In genomic region chrX:16869393-16870094, GRCh38 we compare ENCODE assay signal across 8 cellular contexts. TPM values are rescaled to one million over a fixed set of nuclear protein-coding genes. Genes with fewer than 3 reads are reported as not detected.
DNase-seq lines count a peak whose midpoint lies in the region; ATAC-seq, FAIRE-seq and TF ChIP-seq lines count a peak whose summit lies in the region.

No MANE protein-coding gene starts in this region.

- TF ChIP-seq POLR2A in A549 (IDR thresholded peaks at IDR 0.05; ENCODE audit: low read length), result no peak

- H3K4me3 ChIP-seq in A549 (peak overlapping the region; percentile 81), fibroblast of pulmonary artery (replicated peaks; ENCODE audit: low read depth, low read length) (peak overlapping the region; percentile 63), neuron (ENCODE audit: low read length) (peak overlapping the region; percentile 99)

- peaks cover 8% of the 10 kb centered on the region for H3K36me3 ChIP-seq in neuron (ENCODE audit: insufficient read depth, low read length)

- ATAC-seq in A549, result peak; percentile 60 to 70
- peak; percentile 31 for ATAC-seq in GM18517 (IDR thresholded peaks at IDR 0.05; ENCODE audit: unreplicated experiment)
- peak; percentile 53 for ATAC-seq in HG02981 (IDR thresholded peaks at IDR 0.05; ENCODE audit: unreplicated experiment)

- TF ChIP-seq RAD21 in A549 (conservative IDR thresholded peaks at IDR 0.05 in 1 of 2, IDR thresholded peaks at IDR 0.05 in 1 of 2), result no peak

- no peaks in the 10 kb centered on the region for H3K9me3 ChIP-seq in A549
- no peaks in the 10 kb centered on the region for H3K9me3 ChIP-seq in neuron (ENCODE audit: low read length)

- TF ChIP-seq CTCF in A549 (IDR thresholded peaks at IDR 0.05) (no peak), fibroblast of pulmonary artery (IDR thresholded peaks at IDR 0.05; ENCODE audit: low read length, missing control alignments) (no peak)

- peak overlapping the region; percentile 66 for H2AFZ ChIP-seq in neuron (ENCODE audit: low read depth, low read length)

- H3K36me3 Mint-ChIP-seq in activated T-helper 1 cell treated with anti-CD3 and anti-CD28 coated beads, Interleukin-12 subunit alpha, Interleukin-12 subunit beta, Interleukin-2, Interleukin-4 antibody, amounts not matched to agents 30 ng/mL and 10 ng/mL and 1 ng/mL, durations not matched to agents 14 hours and 24 hours and 36 hours (ENCODE audit: low read depth), result peaks cover 9% of the 10 kb centered on the region

- H3K4me1 Mint-ChIP-seq in activated T-helper 1 cell treated with anti-CD3 and anti-CD28 coated beads, Interleukin-12 subunit alpha, Interleukin-12 subunit beta, Interleukin-2, Interleukin-4 antibody, amounts not matched to agents 30 ng/mL and 10 ng/mL and 1 ng/mL, durations not matched to agents 14 hours and 24 hours and 36 hours (ENCODE audit: low read depth), result peaks cover 20% of the 10 kb centered on the region

- H3K4me1 ChIP-seq in A549 (peaks cover 24% of the 10 kb centered on the region), neuron (ENCODE audit: insufficient read depth, low read length) (peaks cover 21% of the 10 kb centered on the region)

- H3K4me2 ChIP-seq in A549, result peak overlapping the region; percentile 92

- CTCF ChIA-PET in A549 (lab: Yijun Ruan, JAX), result interaction anchor here (1.3 to 6.2 kb wide), 2 partner anchors 13 to 22 kb away, joined by 3 to 47 read pairs; no protein-coding TSS in a partner anchor

- TF ChIP-seq EP300 in A549 (IDR thresholded peaks at IDR 0.05), result no peak

- H3K27me3 Mint-ChIP-seq in activated T-helper 1 cell treated with anti-CD3 and anti-CD28 coated beads, Interleukin-12 subunit alpha, Interleukin-12 subunit beta, Interleukin-2, Interleukin-4 antibody, amounts not matched to agents 30 ng/mL and 10 ng/mL and 1 ng/mL, durations not matched to agents 14 hours and 24 hours and 36 hours (ENCODE audit: insufficient read depth), result peaks cover 3% of the 10 kb centered on the region

- POLR2A ChIA-PET in A549 (lab: Yijun Ruan, JAX), result interaction anchor here (2.9 kb wide), 1 partner anchor 13 kb away, joined by 22 read pairs; no protein-coding TSS in a partner anchor

- no peak for FAIRE-seq in A549 (lab: Jason Lieb, UNC)

- H3K9me3 Mint-ChIP-seq in activated T-helper 1 cell treated with anti-CD3 and anti-CD28 coated beads, Interleukin-12 subunit alpha, Interleukin-12 subunit beta, Interleukin-2, Interleukin-4 antibody, amounts not matched to agents 30 ng/mL and 10 ng/mL and 1 ng/mL, durations not matched to agents 14 hours and 24 hours and 36 hours, result no peaks in the 10 kb centered on the region

- 0% methylated on average over 9 of the region's 92 CpGs for WGBS in A549 (ENCODE audit: missing lambda C conversion rate)

- H3K27ac ChIP-seq in A549, result peak overlapping the region; percentile 90 to 98

- intact Hi-C loops in activated T-helper 1 cell treated with anti-CD3 and anti-CD28 coated beads, Interleukin-12 subunit alpha, Interleukin-12 subunit beta, Interleukin-2, Interleukin-4 antibody, amounts not matched to agents 30 ng/mL and 10 ng/mL and 1 ng/mL, durations not matched to agents 14 hours and 24 hours and 36 hours (cut with micrococcal nuclease), result loop anchor here (1.0 to 5.0 kb wide), 9 partner anchors 13 to 1194 kb away; partner anchors contain the start of genes AP1S2, REPS2, SCML1 and SYAP1

- H3K27ac Mint-ChIP-seq in activated T-helper 1 cell treated with anti-CD3 and anti-CD28 coated beads, Interleukin-12 subunit alpha, Interleukin-12 subunit beta, Interleukin-2, Interleukin-4 antibody, amounts not matched to agents 30 ng/mL and 10 ng/mL and 1 ng/mL, durations not matched to agents 14 hours and 24 hours and 36 hours, result peak overlapping the region; percentile 96

- DNase-seq in A549 (ENCODE audit: low read depth in 1 of 2, low spot score in 1 of 2), result peak in 1 of 2 experiments; percentile 32
- peak; percentile 25 for DNase-seq in NCI-H510A (lab: John Stamatoyannopoulos, UW)
- peak; percentile 39 for DNase-seq in activated T-helper 1 cell treated with anti-CD3 and anti-CD28 coated beads, Interleukin-12 subunit alpha, Interleukin-12 subunit beta, Interleukin-2, Interleukin-4 antibody, amounts not matched to agents 30 ng/mL and 10 ng/mL and 1 ng/mL, durations not matched to agents 14 hours and 24 hours and 36 hours (ENCODE audit: low spot score)
- peak; percentile 18 for DNase-seq in fibroblast of pulmonary artery (ENCODE audit: low read depth)
- no peak for DNase-seq in NCI-H187 (lab: John Stamatoyannopoulos, UW)

- H3K4me3 Mint-ChIP-seq in activated T-helper 1 cell treated with anti-CD3 and anti-CD28 coated beads, Interleukin-12 subunit alpha, Interleukin-12 subunit beta, Interleukin-2, Interleukin-4 antibody, amounts not matched to agents 30 ng/mL and 10 ng/mL and 1 ng/mL, durations not matched to agents 14 hours and 24 hours and 36 hours, result peak overlapping the region; percentile 97

- H3K27me3 ChIP-seq in neuron (ENCODE audit: insufficient read depth, low read length), result peaks cover 19% of the 10 kb centered on the region

TF ChIP-seq in A549, 52 proteins besides CTCF, POLR2A, EP300 and RAD21:
- TF ChIP-seq HMGXB4 (CRISPR knock-in tag; IDR thresholded peaks at IDR 0.05; ENCODE audit: borderline replicate concordance) (no peak), CBX8 (IDR thresholded peaks at IDR 0.05) (no peak), E2F6 (IDR thresholded peaks at IDR 0.05; ENCODE audit: borderline replicate concordance, low read depth) (peak; percentile 17; the same call in 1 of the 2 replicates), RCOR1 (IDR thresholded peaks at IDR 0.05; ENCODE audit: low read depth, low read length) (no peak)

RNA-seq across cellular contexts. Expression of gene RBBP7, which starts 0.6 kb away (rescaled TPM):
- polyA plus RNA-seq in A549 (2011; rRNA removed), result 301 and 311 TPM in 2 replicates
- polyA plus RNA-seq in A549 (2012; cell fraction: cytosol; rRNA removed), result 172 and 177 TPM in 2 replicates
- 95.5 and 159 TPM in 2 replicates for polyA plus RNA-seq in A549 (2012; cell fraction: nucleus; rRNA removed)
- polyA plus RNA-seq in A549 (2017; fragmentation: RNase III; extraction: RNeasy Plus Mini Kit Qiagen cat#74134 plus additional on column Dnase treatment), result 222 to 232 TPM (median 232 TPM) in 3 replicates
- 133 TPM in 2 replicates for polyA minus RNA-seq in A549 (2011; rRNA and poly(A)+ RNA removed)
- 127 and 134 TPM in 2 replicates for total RNA-seq in activated T-helper 1 cell treated with anti-CD3 and anti-CD28 coated beads, Interleukin-12 subunit alpha, Interleukin-12 subunit beta, Interleukin-2, Interleukin-4 antibody, amounts not matched to agents 30 ng/mL and 10 ng/mL and 1 ng/mL, durations not matched to agents 14 hours and 24 hours and 36 hours

Comparison
In these comparisons a context has a peak if more than half of its experiments do, and no peak if none do; other contexts are left out.
1. DNase-seq: peak in NCI-H510A (single experiment), activated T-helper 1 cell treated with anti-CD3 and anti-CD28 coated beads, Interleukin-12 subunit alpha, Interleukin-12 subunit beta, Interleukin-2, Interleukin-4 antibody, amounts not matched to agents 30 ng/mL and 10 ng/mL and 1 ng/mL, durations not matched to agents 14 hours and 24 hours and 36 hours (single experiment) and fibroblast of pulmonary artery (single experiment); none in NCI-H187 (0 of 2).
2. Peak in every context shown above with its lines, with median percentiles within 50 percentile points of each other: ATAC-seq and H3K4me3 ChIP-seq.